Comparison of ENCODE assay signal across 21 cellular contexts in genomic region chr3:47251689-47252088, GRCh38.
"Had no signal": no experiment of that assay in that cellular context is flagged by ENCODE, and none has a peak within 500 bp of the region (broad histone marks: within the 10 kb centered on the region; RNA-seq: fewer than 3 reads in every experiment).

No MANE protein-coding gene starts in this region.

- H3K4me2 ChIP-seq: hepatocyte had no signal

- DNase-seq: activated CD4-positive, alpha-beta memory T cell treated with anti-CD3 and anti-CD28 coated beads for 36 hours; activated CD4-positive, alpha-beta T cell treated with anti-CD3 and anti-CD28 coated beads for 36 hours; activated naive CD4-positive, alpha-beta T cell; activated naive CD8-positive, alpha-beta T cell treated with anti-CD3 and anti-CD28 coated beads for 36 hours; activated T-cell treated with anti-CD3 and anti-CD28 coated beads, Interleukin-2, amount 50 U/mL, for 1 hour; amniotic stem cell; effector memory CD8-positive, alpha-beta T cell; left colon; occipital lobe; stimulated activated naive CD8-positive, alpha-beta T cell treated with anti-CD3 and anti-CD28 coated beads, Interleukin-15, Interleukin-2, amounts not matched to agents 100 U/mL and 50 U/mL, for 24 hours; substantia nigra; uterus had no signal

- H3K79me2 ChIP-seq: hepatocyte had no signal

- H3K4me1 Mint-ChIP-seq: activated CD4-positive, alpha-beta T cell treated with anti-CD3 and anti-CD28 coated beads for 36 hours; activated naive CD8-positive, alpha-beta T cell treated with anti-CD3 and anti-CD28 coated beads for 36 hours; activated T-helper 17 cell treated with anti-CD3 and anti-CD28 coated beads, Interleukin-2, amount 50 U/mL, for 72 hours; nephron had no signal

- H3K4me1 ChIP-seq: tibial nerve, uterus had no signal

- H3K27ac Mint-ChIP-seq: activated CD4-positive, alpha-beta memory T cell treated with anti-CD3 and anti-CD28 coated beads for 36 hours; activated CD4-positive, alpha-beta T cell treated with anti-CD3 and anti-CD28 coated beads for 36 hours; activated naive CD8-positive, alpha-beta T cell treated with anti-CD3 and anti-CD28 coated beads for 36 hours; activated T-helper 17 cell treated with anti-CD3 and anti-CD28 coated beads, Interleukin-2, amount 50 U/mL, for 72 hours; mesothelial cell of epicardium; nephron; progenitor cell of endocrine pancreas; WTC11 had no signal

- H3K27me3 Mint-ChIP-seq: activated CD4-positive, alpha-beta memory T cell treated with anti-CD3 and anti-CD28 coated beads for 36 hours; activated CD4-positive, alpha-beta T cell treated with anti-CD3 and anti-CD28 coated beads for 36 hours; activated naive CD8-positive, alpha-beta T cell treated with anti-CD3 and anti-CD28 coated beads for 36 hours; activated T-helper 17 cell treated with anti-CD3 and anti-CD28 coated beads, Interleukin-2, amount 50 U/mL, for 72 hours; effector memory CD8-positive, alpha-beta T cell; progenitor cell of endocrine pancreas had no signal

- H3K4me3 Mint-ChIP-seq: activated CD4-positive, alpha-beta memory T cell treated with anti-CD3 and anti-CD28 coated beads for 36 hours; activated CD4-positive, alpha-beta T cell treated with anti-CD3 and anti-CD28 coated beads for 36 hours; activated naive CD8-positive, alpha-beta T cell treated with anti-CD3 and anti-CD28 coated beads for 36 hours; activated T-helper 17 cell treated with anti-CD3 and anti-CD28 coated beads, Interleukin-2, amount 50 U/mL, for 72 hours; effector memory CD8-positive, alpha-beta T cell; mesothelial cell of epicardium; nephron; WTC11 had no signal

- H3K27ac ChIP-seq: cardiac muscle cell, hepatocyte, tibial nerve, uterus had no signal

- H3K36me3 ChIP-seq: cardiac muscle cell, tibial nerve, uterus had no signal

- H3K9me3 Mint-ChIP-seq: activated CD4-positive, alpha-beta memory T cell treated with anti-CD3 and anti-CD28 coated beads for 36 hours; activated naive CD8-positive, alpha-beta T cell treated with anti-CD3 and anti-CD28 coated beads for 36 hours; activated T-helper 17 cell treated with anti-CD3 and anti-CD28 coated beads, Interleukin-2, amount 50 U/mL, for 72 hours; effector memory CD8-positive, alpha-beta T cell; mesothelial cell of epicardium; nephron; WTC11 had no signal

- ATAC-seq: activated CD4-positive, alpha-beta T cell treated with anti-CD3 and anti-CD28 coated beads for 36 hours; activated T-helper 17 cell treated with anti-CD3 and anti-CD28 coated beads, Interleukin-2, amount 50 U/mL, for 72 hours; effector memory CD8-positive, alpha-beta T cell; left colon; stimulated activated naive CD8-positive, alpha-beta T cell treated with anti-CD3 and anti-CD28 coated beads, Interleukin-15, Interleukin-2, amounts not matched to agents 100 U/mL and 50 U/mL, for 24 hours; WTC11 had no signal

- H3K36me3 Mint-ChIP-seq: activated CD4-positive, alpha-beta memory T cell treated with anti-CD3 and anti-CD28 coated beads for 36 hours; activated naive CD8-positive, alpha-beta T cell treated with anti-CD3 and anti-CD28 coated beads for 36 hours; mesothelial cell of epicardium; WTC11 had no signal

- H3K27me3 ChIP-seq: cardiac muscle cell, hepatocyte, tibial nerve, uterus had no signal

- H3K4me3 ChIP-seq: cardiac muscle cell, hepatocyte, lung, tibial nerve, uterus had no signal
